ENCODE assay signal across 9 cellular contexts in the genomic region with DNA sequence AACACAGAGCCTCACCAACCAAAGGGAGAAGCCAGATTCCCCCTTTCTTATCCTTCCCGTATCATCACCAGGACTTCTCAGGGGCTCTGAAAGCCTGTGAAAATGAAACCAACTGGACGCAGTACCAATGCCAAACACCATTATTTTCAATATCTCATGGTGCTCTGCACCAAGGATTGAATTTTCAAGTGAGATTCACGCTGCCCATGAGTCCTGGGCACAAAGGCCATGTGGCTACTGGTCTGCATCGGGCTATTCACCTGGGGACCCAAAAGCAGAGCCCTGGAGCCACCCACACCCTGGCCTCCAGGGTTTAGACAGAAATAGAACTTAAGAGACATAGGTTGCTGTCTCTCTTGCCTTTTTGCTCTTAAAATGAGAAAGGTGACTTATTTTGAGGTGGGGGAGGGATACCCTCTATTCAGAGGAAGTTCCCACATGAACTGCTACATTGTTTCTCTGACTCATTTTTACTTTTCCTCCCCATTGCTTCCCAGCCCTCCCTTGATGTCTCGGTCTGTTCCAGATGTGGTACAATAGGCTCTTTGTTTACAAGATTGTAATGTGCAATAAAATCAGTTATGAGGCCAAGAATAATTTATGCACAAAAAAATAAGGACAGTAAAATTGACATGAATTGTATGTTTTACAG. TPM values are rescaled to one million over a fixed set of nuclear protein-coding genes. Genes with fewer than 3 reads are reported as not detected.
DNase-seq lines count a peak whose midpoint lies in the region; ATAC-seq and TF ChIP-seq lines count a peak whose summit lies in the region.
"Had no signal": no experiment of that assay in that cellular context is flagged by ENCODE, and none has a peak within 500 bp of the region (broad histone marks: within the 10 kb centered on the region; RNA-seq: fewer than 3 reads in every experiment).

No MANE protein-coding gene starts in this region.

- peak overlapping the region; percentile 12; the same call in 1 of the 2 replicates for H3K27ac Mint-ChIP-seq in HFFc6
- H3K27ac Mint-ChIP-seq in activated CD8-positive, alpha-beta T cell treated with anti-CD3 and anti-CD28 coated beads for 36 hours = peak overlapping the region; percentile 65
- H3K27ac Mint-ChIP-seq: activated naive CD8-positive, alpha-beta T cell treated with anti-CD3 and anti-CD28 coated beads, Interleukin-2, amount 10 ng/mL, durations not matched to agents 7 days and 5 days had no signal

- DNase-seq in HFFc6 (no peak), heart left ventricle (peak in 2 of 5 donors; percentile 26 to 35), spleen (no peak), AML-193 (lab: John Stamatoyannopoulos, UW) (no peak)
- no peak for DNase-seq in activated CD8-positive, alpha-beta T cell treated with anti-CD3 and anti-CD28 coated beads for 36 hours
- DNase-seq in activated T-cell treated with anti-CD3 and anti-CD28 coated beads, Interleukin-2, amount 50 U/mL, for 4 hours = no peak
- DNase-seq: activated naive CD8-positive, alpha-beta T cell treated with anti-CD3 and anti-CD28 coated beads, Interleukin-2, amount 10 ng/mL, durations not matched to agents 7 days and 5 days had no signal

- 50 to 63% (median 58%) methylated on average over 5 of the region's 5 CpGs for WGBS in heart left ventricle, 4 donors
- 33 to 51% (median 35%) methylated on average over 5 of the region's 5 CpGs for WGBS in spleen, 5 donors

- H3K4me3 Mint-ChIP-seq in HFFc6 = no peak overlapping the region
- no peak overlapping the region for H3K4me3 Mint-ChIP-seq in activated CD8-positive, alpha-beta T cell treated with anti-CD3 and anti-CD28 coated beads for 36 hours
- no peak overlapping the region for H3K4me3 Mint-ChIP-seq in activated T-cell treated with anti-CD3 and anti-CD28 coated beads, Interleukin-2, amount 50 U/mL, for 4 hours
- H3K4me3 Mint-ChIP-seq: activated naive CD8-positive, alpha-beta T cell treated with anti-CD3 and anti-CD28 coated beads, Interleukin-2, amount 10 ng/mL, durations not matched to agents 7 days and 5 days had no signal

- H3K4me1 ChIP-seq in heart left ventricle = peaks cover 4 to 85% (median 57%) of the 10 kb centered on the region in 12 donors
- H3K4me1 ChIP-seq in spleen = peaks cover 54 to 86% (median 74%) of the 10 kb centered on the region in 6 donors

- peaks cover 13% of the 10 kb centered on the region for H3K36me3 Mint-ChIP-seq in HFFc6 (ENCODE audit: low read depth)
- no peaks in the 10 kb centered on the region for H3K36me3 Mint-ChIP-seq in activated CD8-positive, alpha-beta T cell treated with anti-CD3 and anti-CD28 coated beads for 36 hours (ENCODE audit: low read depth)
- no peaks in the 10 kb centered on the region for H3K36me3 Mint-ChIP-seq in activated T-cell treated with anti-CD3 and anti-CD28 coated beads, Interleukin-2, amount 50 U/mL, for 4 hours (ENCODE audit: insufficient read depth)

- H3K4me3 ChIP-seq in heart left ventricle = peak overlapping the region in 10 of 12 donors; percentile 19 to 47 (median 34)
- H3K4me3 ChIP-seq in spleen = peak overlapping the region in 4 of 8 donors; percentile 6 to 48 (median 20)

- no peaks in the 10 kb centered on the region; the same call in 1 of the 2 replicates for H3K27me3 Mint-ChIP-seq in HFFc6 (ENCODE audit: insufficient read depth)
- H3K27me3 Mint-ChIP-seq in activated CD8-positive, alpha-beta T cell treated with anti-CD3 and anti-CD28 coated beads for 36 hours = no peaks in the 10 kb centered on the region
- H3K27me3 Mint-ChIP-seq in activated T-cell treated with anti-CD3 and anti-CD28 coated beads, Interleukin-2, amount 50 U/mL, for 4 hours (ENCODE audit: low read depth) = no peaks in the 10 kb centered on the region
- H3K27me3 Mint-ChIP-seq: activated naive CD8-positive, alpha-beta T cell treated with anti-CD3 and anti-CD28 coated beads, Interleukin-2, amount 10 ng/mL, durations not matched to agents 7 days and 5 days had no signal

- TF ChIP-seq CTCF in HFFc6 (IDR thresholded peaks at IDR 0.05) (no peak; the same call in 1 of the 2 replicates), heart left ventricle (IDR thresholded peaks at IDR 0.05) (no peak), spleen (IDR thresholded peaks at IDR 0.05 in 8 of 11, conservative IDR thresholded peaks at IDR 0.05 in 3 of 11) (peak in 1 of 11 experiments; percentile 34)
- TF ChIP-seq CTCF in activated CD8-positive, alpha-beta T cell treated with anti-CD3 and anti-CD28 coated beads for 36 hours (IDR thresholded peaks at IDR 0.05) = no peak

- CTCF ChIA-PET in activated CD8-positive, alpha-beta T cell treated with anti-CD3 and anti-CD28 coated beads for 36 hours (lab: Charles Lee) = interaction anchor here (0.7 to 1.5 kb wide), 5 partner anchors 10 to 46 kb away, joined by 3 to 5 read pairs (median 4); no protein-coding TSS in a partner anchor

- POLR2A ChIA-PET in activated CD8-positive, alpha-beta T cell treated with anti-CD3 and anti-CD28 coated beads for 36 hours (lab: Charles Lee) = interaction anchor here (1.0 to 1.9 kb wide), 5 partner anchors 10 to 55 kb away, joined by 3 to 6 read pairs (median 3); a partner anchor contains a TSS

- H3K27me3 ChIP-seq in heart left ventricle (no peaks in the 10 kb centered on the region), spleen (replicated peaks in 1 of 7) (no peaks in the 10 kb centered on the region)

- no peak for ATAC-seq in activated CD8-positive, alpha-beta T cell treated with anti-CD3 and anti-CD28 coated beads for 36 hours
- ATAC-seq in heart left ventricle = peak in 3 of 4 donors; percentile 34 to 63 (median 50)
- no peak for ATAC-seq in GM18505 (IDR thresholded peaks at IDR 0.05; ENCODE audit: unreplicated experiment)
- ATAC-seq in HG03139 (IDR thresholded peaks at IDR 0.05; ENCODE audit: unreplicated experiment) = no peak
- ATAC-seq in activated T-cell treated with anti-CD3 and anti-CD28 coated beads, Interleukin-2, amount 50 U/mL, for 4 hours = no peak

- H3K27ac ChIP-seq in heart left ventricle (peak overlapping the region; percentile 47 to 88 (median 82)), spleen (peak overlapping the region in 7 of 8 donors; percentile 55 to 85 (median 73))

- peaks cover 6% of the 10 kb centered on the region; the same call in 1 of the 2 replicates for H3K9me3 Mint-ChIP-seq in HFFc6
- no peaks in the 10 kb centered on the region for H3K9me3 Mint-ChIP-seq in activated CD8-positive, alpha-beta T cell treated with anti-CD3 and anti-CD28 coated beads for 36 hours
- peaks cover 4% of the 10 kb centered on the region for H3K9me3 Mint-ChIP-seq in activated T-cell treated with anti-CD3 and anti-CD28 coated beads, Interleukin-2, amount 50 U/mL, for 4 hours
- H3K9me3 Mint-ChIP-seq: activated naive CD8-positive, alpha-beta T cell treated with anti-CD3 and anti-CD28 coated beads, Interleukin-2, amount 10 ng/mL, durations not matched to agents 7 days and 5 days had no signal

- intact Hi-C loops in activated CD8-positive, alpha-beta T cell treated with anti-CD3 and anti-CD28 coated beads for 36 hours (cut with micrococcal nuclease) = no loop called here
- intact Hi-C loops in heart left ventricle (cut with DNase I) = loop anchor here in 8 of 10 donors (5.0 to 10.0 kb wide), 5 partner anchors 46 to 434 kb away; a partner anchor contains a TSS
- intact Hi-C loops in spleen (cut with DNase I; ENCODE audit: low total_unique reads) = no loop called here

- no peaks in the 10 kb centered on the region for H3K36me3 ChIP-seq in heart left ventricle
- H3K36me3 ChIP-seq in spleen = no peaks in the 10 kb centered on the region

- H3K4me1 Mint-ChIP-seq in HFFc6 (ENCODE audit: low read depth) = peaks cover 84% of the 10 kb centered on the region
- peaks cover 81% of the 10 kb centered on the region for H3K4me1 Mint-ChIP-seq in activated CD8-positive, alpha-beta T cell treated with anti-CD3 and anti-CD28 coated beads for 36 hours (ENCODE audit: low read depth)
- H3K4me1 Mint-ChIP-seq in activated T-cell treated with anti-CD3 and anti-CD28 coated beads, Interleukin-2, amount 50 U/mL, for 4 hours (ENCODE audit: low read depth) = peaks cover 81% of the 10 kb centered on the region

- TF ChIP-seq POLR2A in heart left ventricle (IDR thresholded peaks at IDR 0.05) = no peak
- no peak for TF ChIP-seq POLR2A in spleen (IDR thresholded peaks at IDR 0.05)
- TF ChIP-seq POLR2A in GM18505 (IDR thresholded peaks at IDR 0.05; ENCODE audit: borderline replicate concordance, extremely low read depth, insufficient read depth, insufficient read length) = no peak

- peaks cover 0 to 4% (median 0%) of the 10 kb centered on the region in 12 donors for H3K9me3 ChIP-seq in heart left ventricle
- no peaks in the 10 kb centered on the region for H3K9me3 ChIP-seq in spleen

RNA-seq across cellular contexts. Expression of a gene that starts 55.4 kb away (rescaled TPM):
- total RNA-seq in HFFc6 (2021; fragmentation: NEBNext Ultra II Directional; extraction: Animal tissue kit (Norgen Biotek cat#: 25700)) = 1 to 10 TPM; 1.2 to 1.9 (median 1.6) TPM
- total RNA-seq in activated CD8-positive, alpha-beta T cell treated with anti-CD3 and anti-CD28 coated beads for 36 hours = 1 to 10 TPM; 2.0 to 2.4 TPM
- total RNA-seq in heart left ventricle = 1 to 10 TPM; 1.7 to 5.9 (median 3.1) TPM
- polyA plus RNA-seq in heart left ventricle = 1 to 10 TPM in 1 of 2 donors, under 1 TPM in 1; 0.76 to 2.2 TPM
- total RNA-seq in spleen = 10 to 100 TPM in 6 of 7 donors, 1 to 10 TPM in 1; 6.7 to 18.4 (median 14.7) TPM
- 1 to 10 TPM in 1 of 3 donors, under 1 TPM in 2; 0.63 to 1.6 (median 0.83) TPM for polyA plus RNA-seq in spleen
- 1 to 10 TPM in 1 of 3 donors, under 1 TPM in 2; 0.60 to 1.0 (median 0.73) TPM for total RNA-seq in activated T-cell treated with anti-CD3 and anti-CD28 coated beads, Interleukin-2, amount 50 U/mL, for 4 hours

Comparison
In these comparisons a context has a peak if more than half of its experiments do, and no peak if none do; other contexts are left out.
1. ATAC-seq: peak in heart left ventricle (3 of 4); none in activated CD8-positive, alpha-beta T cell treated with anti-CD3 and anti-CD28 coated beads for 36 hours (single experiment), GM18505 (single experiment), HG03139 (single experiment) and activated T-cell treated with anti-CD3 and anti-CD28 coated beads, Interleukin-2, amount 50 U/mL, for 4 hours (0 of 2).
2. intact Hi-C loops: an anchor here in heart left ventricle (5.0 to 10.0 kb wide); none called in activated CD8-positive, alpha-beta T cell treated with anti-CD3 and anti-CD28 coated beads for 36 hours and spleen.